In genomic region chr2:63870679-63871078, GRCh38 we compare ENCODE assay signal across 21 cellular contexts. TPM values are rescaled to one million over a fixed set of nuclear protein-coding genes. Genes with fewer than 3 reads are reported as not detected.
DNase-seq lines count a peak whose midpoint lies in the region; ATAC-seq, FAIRE-seq and TF ChIP-seq lines count a peak whose summit lies in the region.
"Had no signal": no experiment of that assay in that cellular context is flagged by ENCODE, and none has a peak within 500 bp of the region (broad histone marks: within the 10 kb centered on the region; RNA-seq: fewer than 3 reads in every experiment).

No MANE protein-coding gene starts in this region.

- FAIRE-seq in frontal cortex (lab: Jason Lieb, UNC) = peak; percentile 23
- FAIRE-seq: GM12878 had no signal

- H3K27ac ChIP-seq in SK-N-SH (ENCODE audit: low read depth in 2 of 2, low read length in 1 of 2) (peak overlapping the region in 1 of 2 experiments; percentile 50; a peak in 1 of 4 replicates), gastrocnemius medialis (peak overlapping the region; percentile 56 to 83 (median 74)), brain microvascular endothelial cell (no peak overlapping the region)
- H3K27ac ChIP-seq: SJSA1 had no signal

- H3K4me3 Mint-ChIP-seq in HFFc6 = no peak overlapping the region
- H3K4me3 Mint-ChIP-seq in mesothelial cell of epicardium = no peak overlapping the region

- no peaks in the 10 kb centered on the region for H3F3A ChIP-seq in SK-N-SH (replicated peaks; ENCODE audit: insufficient read depth)

- H3K4me2 ChIP-seq in SK-N-SH = no peak overlapping the region

- H3K4me1 Mint-ChIP-seq in HFFc6 (ENCODE audit: low read depth) (peaks cover 65% of the 10 kb centered on the region), mesothelial cell of epicardium (peaks cover 21% of the 10 kb centered on the region)

- H4K20me1 ChIP-seq in SK-N-SH (ENCODE audit: insufficient read depth) = no peaks in the 10 kb centered on the region

- no peaks in the 10 kb centered on the region for H3K9me2 ChIP-seq in SK-N-SH

- H3K9ac ChIP-seq in SK-N-SH = no peak overlapping the region

- peaks cover 29% of the 10 kb centered on the region; the same call in 1 of the 2 replicates for H3K79me2 ChIP-seq in SK-N-SH (ENCODE audit: insufficient read depth)

- H3K36me3 ChIP-seq in SK-N-SH (replicated peaks in 1 of 2; ENCODE audit: control insufficient read depth in 1 of 2, insufficient read depth in 2 of 2, low read length in 1 of 2) (peaks cover 32 to 39% of the 10 kb centered on the region in 2 experiments), gastrocnemius medialis (peaks cover 0 to 15% of the 10 kb centered on the region in 2 donors), brain microvascular endothelial cell (replicated peaks) (peaks cover 10% of the 10 kb centered on the region)
- H3K36me3 ChIP-seq: BE2C had no signal

- peak; percentile 46 for ATAC-seq in SK-N-SH treated with all-trans-retinoic acid at 6 μM for 48 hours
- ATAC-seq in gastrocnemius medialis = no peak
- no peak for ATAC-seq in HG02623 (IDR thresholded peaks at IDR 0.05; ENCODE audit: unreplicated experiment)
- ATAC-seq: GM12878 had no signal

- CTCF ChIA-PET in SK-N-SH (lab: Yijun Ruan, JAX) = interaction anchor here (1.4 kb wide), 1 partner anchor 9 kb away, joined by 6 read pairs; no protein-coding TSS in a partner anchor

- TF ChIP-seq RAD21 in SK-N-SH (IDR thresholded peaks at IDR 0.05; ENCODE audit: low read length) = no peak

- H3K27me3 ChIP-seq in SK-N-SH (ENCODE audit: insufficient read depth) = no peaks in the 10 kb centered on the region
- no peaks in the 10 kb centered on the region for H3K27me3 ChIP-seq in gastrocnemius medialis
- no peaks in the 10 kb centered on the region for H3K27me3 ChIP-seq in brain microvascular endothelial cell (replicated peaks)
- H3K27me3 ChIP-seq: BE2C, SJSA1 had no signal

- H3K9me3 Mint-ChIP-seq in HFFc6 (no peaks in the 10 kb centered on the region), mesothelial cell of epicardium (peaks cover 13% of the 10 kb centered on the region)

- TF ChIP-seq EP300 in SK-N-SH (IDR thresholded peaks at IDR 0.05; ENCODE audit: borderline replicate concordance in 1 of 2, low read depth in 1 of 2, low read length in 1 of 2) = no peak

- H3K9me3 ChIP-seq in SK-N-SH (no peaks in the 10 kb centered on the region), gastrocnemius medialis (no peaks in the 10 kb centered on the region)
- H3K9me3 ChIP-seq: BE2C, SJSA1 had no signal

- POLR2A ChIA-PET in SK-N-SH (lab: Yijun Ruan, JAX) = no interaction called here

- H3K36me3 Mint-ChIP-seq in HFFc6 (ENCODE audit: low read depth) = peaks cover 42% of the 10 kb centered on the region
- H3K36me3 Mint-ChIP-seq in mesothelial cell of epicardium = peaks cover 40% of the 10 kb centered on the region

- H2AFZ ChIP-seq in SK-N-SH (ENCODE audit: low read depth) = no peak overlapping the region

- H3K27ac Mint-ChIP-seq in HFFc6 (peak overlapping the region; percentile 26; the same call in 1 of the 2 replicates), mesothelial cell of epicardium (no peak overlapping the region)

- WGBS in SK-N-SH (ENCODE audit: low lambda C conversion rate) = 91% methylated on average over 4 of the region's 4 CpGs

- no peak for TF ChIP-seq POLR2A in gastrocnemius medialis (IDR thresholded peaks at IDR 0.05)

- H3K4me1 ChIP-seq in SK-N-SH (ENCODE audit: control insufficient read depth in 1 of 2, insufficient read depth in 2 of 2, low read depth in 1 of 2, low read length in 1 of 2) = peaks cover 0 to 6% of the 10 kb centered on the region in 2 experiments; a peak in 3 of 4 replicates
- H3K4me1 ChIP-seq in gastrocnemius medialis = peaks cover 60 to 80% of the 10 kb centered on the region in 2 donors
- H3K4me1 ChIP-seq: BE2C had no signal

- TF ChIP-seq CTCF in SK-N-SH (IDR thresholded peaks at IDR 0.05) = no peak
- TF ChIP-seq CTCF in HFFc6 (IDR thresholded peaks at IDR 0.05) = no peak
- TF ChIP-seq CTCF in gastrocnemius medialis (IDR thresholded peaks at IDR 0.05 in 4 of 5, conservative IDR thresholded peaks at IDR 0.05 in 1 of 5) = no peak
- TF ChIP-seq CTCF in brain microvascular endothelial cell (IDR thresholded peaks at IDR 0.05; ENCODE audit: low read depth, low read length, missing control alignments) = no peak
- no peak for TF ChIP-seq CTCF in mesothelial cell of epicardium (IDR thresholded peaks at IDR 0.05; ENCODE audit: unreplicated experiment)

- peaks cover 4% of the 10 kb centered on the region; the same call in 1 of the 2 replicates for H3K27me3 Mint-ChIP-seq in HFFc6 (ENCODE audit: insufficient read depth)
- H3K27me3 Mint-ChIP-seq in mesothelial cell of epicardium (ENCODE audit: low read depth) = no peaks in the 10 kb centered on the region
- H3K27me3 Mint-ChIP-seq: CD4-positive, CD25-positive, alpha-beta regulatory T cell had no signal

- intact Hi-C loops in gastrocnemius medialis (cut with DNase I; ENCODE audit: low total_unique reads) = no loop called here

- in situ Hi-C loops in gastrocnemius medialis (cut with MboI; ENCODE audit: low sequenced_read_pairs in 4 of 4) = loop anchor here in 1 of 4 donors (25.0 kb wide), 1 partner anchor 183 kb away; no protein-coding TSS in a partner anchor
- in situ Hi-C loops in brain microvascular endothelial cell (cut with HindIII; ENCODE audit: low pct_ligation_motif_present, low sequenced_read_pairs) = no loop called here

- H3K4me3 ChIP-seq in SK-N-SH (ENCODE audit: low read depth in 2 of 2, low read length in 1 of 2) (no peak overlapping the region), gastrocnemius medialis (no peak overlapping the region), brain microvascular endothelial cell (ENCODE audit: low read depth, low read length) (no peak overlapping the region)
- H3K4me3 ChIP-seq: GM12878, SJSA1 had no signal

- no peak for DNase-seq in SK-N-SH
- DNase-seq in HFFc6 = no peak
- DNase-seq in frontal cortex (ENCODE audit: low spot score in 2 of 2) = no peak
- DNase-seq in gastrocnemius medialis = no peak
- no peak for DNase-seq in brain microvascular endothelial cell
- no peak for DNase-seq in mesothelial cell of epicardium (ENCODE audit: low spot score in 2 of 2, unreplicated experiment in 2 of 2)
- DNase-seq: 8988T; BE2C; CD4-positive, CD25-positive, alpha-beta regulatory T cell; COR-L47; DMS153; GOT3; NCI-H1417; NCI-H187 treated with DMSO at 0.1 percent for 48 hours; NCI-H2227 treated with DMSO at 0.1 percent for 48 hours; NCI-H510A treated with DMSO at 0.1 percent for 48 hours; NCI-H82 had no signal

TF ChIP-seq in SK-N-SH treated with all-trans-retinoic acid at 6 μM for 48 hours, 23 proteins besides CTCF, POLR2A, EP300 and RAD21 (continues in another document):
- TF ChIP-seq POU6F1 (CRISPR knock-in tag; IDR thresholded peaks at IDR 0.05; ENCODE audit: borderline replicate concordance, low read depth) (no peak), GLIS3 (CRISPR knock-in tag; IDR thresholded peaks at IDR 0.05) (no peak), ZFP30 (CRISPR knock-in tag; IDR thresholded peaks at IDR 0.05) (no peak), CSDC2 (CRISPR knock-in tag; IDR thresholded peaks at IDR 0.05) (no peak), SNAI2 (CRISPR knock-in tag; IDR thresholded peaks at IDR 0.05) (no peak)

TF ChIP-seq in SK-N-SH, 30 proteins besides CTCF, POLR2A, EP300 and RAD21 (continues in another document):
- TF ChIP-seq YY1 (IDR thresholded peaks at IDR 0.05; ENCODE audit: low read depth) = no peak
- no peak for TF ChIP-seq SMC3 (IDR thresholded peaks at IDR 0.05; ENCODE audit: low read depth, low read length)
- no peak for TF ChIP-seq USF2 (IDR thresholded peaks at IDR 0.05; ENCODE audit: borderline replicate concordance, low read depth, low read length)
- TF ChIP-seq GABPA (IDR thresholded peaks at IDR 0.05; ENCODE audit: low read depth) = no peak
- no peak for TF ChIP-seq RCOR1 (IDR thresholded peaks at IDR 0.05; ENCODE audit: low read length)
- TF ChIP-seq NFIC (IDR thresholded peaks at IDR 0.05; ENCODE audit: borderline replicate concordance) = no peak
- no peak for TF ChIP-seq FOXM1 (IDR thresholded peaks at IDR 0.05; ENCODE audit: low read depth)
- TF ChIP-seq REST (IDR thresholded peaks at IDR 0.05; ENCODE audit: low read depth, low read length) = no peak

RNA-seq across cellular contexts. Expression of gene UGP2, which starts 29.0 kb away (rescaled TPM):
- polyA plus RNA-seq in SK-N-SH (2012; rRNA removed) = 30.1 and 39.1 TPM in 2 replicates
- polyA plus RNA-seq in SK-N-SH (2012; cell fraction: cytosol; rRNA removed) = 55.9 and 74.5 TPM in 2 replicates
- polyA plus RNA-seq in SK-N-SH (2012; cell fraction: nucleus; rRNA removed) = 10.6 and 24.6 TPM in 2 replicates
- total RNA-seq in HFFc6 (2021; fragmentation: NEBNext Ultra II Directional; extraction: Animal tissue kit (Norgen Biotek cat#: 25700)) = 100 to 1,000 TPM; 150 to 199 (median 172) TPM
- 70.5 TPM for total RNA-seq in frontal cortex
- 100 to 1,000 TPM; 398 to 784 (median 580) TPM for total RNA-seq in gastrocnemius medialis
- total RNA-seq in mesothelial cell of epicardium = 92.6 to 99.1 TPM (median 96.7 TPM) in 3 replicates
